Comparison of ENCODE assay signal across 12 cellular contexts in genomic region chr9:133137451-133138231, GRCh38. TPM values are rescaled to one million over a fixed set of nuclear protein-coding genes. Genes with fewer than 3 reads are reported as not detected.
A peak's percentile ranks its signal among the peaks of the same experiment; 100 is the strongest.
DNase-seq lines count a peak whose midpoint lies in the region; FAIRE-seq and TF ChIP-seq lines count a peak whose summit lies in the region.
"Had no signal": no experiment of that assay in that cellular context is flagged by ENCODE, and none has a peak within 500 bp of the region (broad histone marks: within the 10 kb centered on the region; RNA-seq: fewer than 3 reads in every experiment).

No MANE protein-coding gene starts in this region.

- FAIRE-seq in GM12891 (lab: Jason Lieb, UNC), result no peak
- FAIRE-seq: bronchial epithelial cell, GM19239 had no signal

- intact Hi-C loops in head of caudate nucleus (cut with DNase I), result no loop called here

- no peak overlapping the region for H3K4me3 ChIP-seq in rectal smooth muscle tissue (ENCODE audit: low read length)
- H3K4me3 ChIP-seq: hepatocyte had no signal

- peaks cover 34% of the 10 kb centered on the region for H3K4me1 ChIP-seq in rectal smooth muscle tissue (ENCODE audit: control insufficient read depth, insufficient read depth, low read length)

- H3K27ac ChIP-seq in rectal smooth muscle tissue (ENCODE audit: low read depth, low read length), result peak overlapping the region; percentile 69
- H3K27ac ChIP-seq: hepatocyte had no signal

- DNase-seq in GF-D8 (lab: John Stamatoyannopoulos, UW) (peak; percentile 9), head of caudate nucleus (peak; percentile 79 to 98 (median 92)), GM12891 (ENCODE audit: insufficient read length, low spot score) (no peak), kidney tubule cell (ENCODE audit: low spot score) (no peak), NCI-H2196 (lab: John Stamatoyannopoulos, UW; ENCODE audit: unreplicated experiment) (no peak)
- DNase-seq in activated CD4-positive, alpha-beta T cell treated with anti-CD3 and anti-CD28 coated beads, Interleukin-2, amount 50 U/mL, for 48 hours, result peak; percentile 47 to 62
- DNase-seq in activated CD4-positive, CD25-positive, alpha-beta regulatory T cell (lab: John Stamatoyannopoulos, UW), result no peak
- DNase-seq: NCI-H2029 treated with DMSO at 0.1 percent for 48 hours had no signal

- no peaks in the 10 kb centered on the region for H3K27me3 ChIP-seq in rectal smooth muscle tissue (ENCODE audit: control insufficient read depth, insufficient read depth, low read length)
- H3K27me3 ChIP-seq: hepatocyte had no signal

- TF ChIP-seq POLR2A in GM12891 (IDR thresholded peaks at IDR 0.05; ENCODE audit: low read depth, low read length), result no peak

- peak overlapping the region; percentile 32 for H3K9ac ChIP-seq in rectal smooth muscle tissue (ENCODE audit: low read length)

- H3K36me3 ChIP-seq in rectal smooth muscle tissue (ENCODE audit: control insufficient read depth, insufficient read depth, low read length), result no peaks in the 10 kb centered on the region

TF ChIP-seq in GM12891, 5 proteins besides CTCF, POLR2A, EP300 and RAD21:
- no peak for TF ChIP-seq POLR2AphosphoS5 (IDR thresholded peaks at IDR 0.05; ENCODE audit: low read depth, low read length)
- TF ChIP-seq PAX5 (IDR thresholded peaks at IDR 0.05; ENCODE audit: insufficient read depth, low read length, severe bottlenecking), result no peak
- TF ChIP-seq SPI1 (IDR thresholded peaks at IDR 0.05; ENCODE audit: low read depth, low read length), result no peak
- TF ChIP-seq POU2F2 (IDR thresholded peaks at IDR 0.05; ENCODE audit: low read depth, low read length), result no peak
- TF ChIP-seq TAF1 (IDR thresholded peaks at IDR 0.05; ENCODE audit: low read depth, low read length), result no peak

RNA-seq across cellular contexts. Expression of gene RALGDS, which starts 16.6 kb away (rescaled TPM):
- 27.7 TPM for polyA plus RNA-seq in GM12891 (2012; ENCODE audit: low read depth, missing spikeins)

RNA-seq across cellular contexts. Expression of gene GBGT1, which starts 26.1 kb away (rescaled TPM):
- polyA plus RNA-seq in GM12891 (2012; ENCODE audit: low read depth, missing spikeins), result 1.2 TPM

Comparison
In these comparisons a context has a peak if more than half of its experiments do, and no peak if none do; other contexts are left out.
1. DNase-seq: peak in GF-D8 (single experiment), activated CD4-positive, alpha-beta T cell treated with anti-CD3 and anti-CD28 coated beads, Interleukin-2, amount 50 U/mL, for 48 hours (2 of 2) and head of caudate nucleus (42 of 42); none in GM12891 (single experiment), kidney tubule cell (single experiment), activated CD4-positive, CD25-positive, alpha-beta regulatory T cell (0 of 4) and NCI-H2196 (single experiment).